29 cellular contexts compared by ENCODE assay signal in the genomic region with DNA sequence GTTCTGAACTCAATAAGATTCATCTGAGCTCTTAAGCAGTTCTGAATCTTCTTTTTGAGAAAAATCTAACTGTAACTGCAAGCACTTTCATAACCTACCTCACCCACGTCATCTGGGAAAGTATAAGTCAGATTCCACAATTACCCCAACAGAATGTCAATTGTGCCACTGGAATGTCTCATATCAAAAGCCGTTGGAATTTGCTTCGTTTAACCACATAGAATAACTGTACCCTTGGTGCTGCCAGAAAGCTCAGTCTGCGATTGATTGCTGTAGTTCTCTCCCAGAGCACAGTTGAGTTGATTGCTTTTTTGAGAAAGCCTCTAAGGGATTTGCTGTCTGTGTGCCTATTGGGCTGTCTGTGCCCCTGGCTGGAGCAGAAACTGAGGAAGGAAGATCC.
DNase-seq lines count a peak whose midpoint lies in the region; TF ChIP-seq lines count a peak whose summit lies in the region.
"Had no signal": no experiment of that assay in that cellular context is flagged by ENCODE, and none has a peak within 500 bp of the region (broad histone marks: within the 10 kb centered on the region; RNA-seq: fewer than 3 reads in every experiment).

No MANE protein-coding gene starts in this region.

- no peak for TF ChIP-seq CTCF in fibroblast of pulmonary artery (IDR thresholded peaks at IDR 0.05; ENCODE audit: low read length, missing control alignments)
- TF ChIP-seq CTCF in WERI-Rb-1 (IDR thresholded peaks at IDR 0.05; ENCODE audit: low read depth, low read length) = no peak

- no peaks in the 10 kb centered on the region for H3K36me3 ChIP-seq in WERI-Rb-1
- H3K36me3 ChIP-seq: gastroesophageal sphincter, SJCRH30 had no signal

- DNase-seq in HS-5 (ENCODE audit: low read depth) = peak; percentile 10
- DNase-seq in SW480 (ENCODE audit: low spot score) = peak; percentile 52
- peak; percentile 3 for DNase-seq in fibroblast of pulmonary artery (ENCODE audit: low read depth)
- peak; percentile 55 for DNase-seq in stromal cell of bone marrow (ENCODE audit: low read depth)
- no peak for DNase-seq in WERI-Rb-1
- no peak for DNase-seq in activated CD4-positive, alpha-beta T cell treated with anti-CD3 and anti-CD28 coated beads for 1 hour
- DNase-seq in SKM-1 (lab: John Stamatoyannopoulos, UW; ENCODE audit: unreplicated experiment) = no peak
- DNase-seq in GDM1 (lab: John Stamatoyannopoulos, UW) = no peak
- DNase-seq: activated B cell treated with CpG ODN at 0.5 μM for 24 hours; activated CD8-positive, alpha-beta memory T cell treated with anti-CD3 and anti-CD28 coated beads, Interleukin-2, amount 10 ng/mL, durations not matched to agents 7 days and 5 days; activated gamma-delta T cell treated with Interleukin-2 at 50 U/mL for 16 hours; activated naive CD8-positive, alpha-beta T cell treated with anti-CD3 and anti-CD28 coated beads, Interleukin-2, amount 10 ng/mL, durations not matched to agents 7 days and 5 days; activated T-cell treated with anti-CD3 and anti-CD28 coated beads, Interleukin-2, amount 50 U/mL, for 4 hours; body of pancreas; Calu3; DND-41; GOT3; kidney glomerular epithelial cell; MV-4-11; natural killer cell; NCI-H146; NCI-H2107; SJCRH30; stimulated activated naive CD8-positive, alpha-beta T cell treated with anti-CD3 and anti-CD28 coated beads, Interleukin-15, Interleukin-2, amounts not matched to agents 100 U/mL and 50 U/mL, for 24 hours; T-helper 1 cell; testis had no signal

- H3K4me3 ChIP-seq in fibroblast of pulmonary artery (replicated peaks; ENCODE audit: low read depth, low read length) (no peak overlapping the region), WERI-Rb-1 (ENCODE audit: low read depth, low read length) (no peak overlapping the region)
- H3K4me3 ChIP-seq: body of pancreas, gastroesophageal sphincter, hepatocyte, SJCRH30, skin epidermis, testis had no signal

- no peaks in the 10 kb centered on the region for H3K27me3 ChIP-seq in WERI-Rb-1 (ENCODE audit: insufficient read depth, low read depth, severe bottlenecking)
- H3K27me3 ChIP-seq: body of pancreas, gastroesophageal sphincter, hepatocyte, testis had no signal

- H3K27ac ChIP-seq in WERI-Rb-1 = no peak overlapping the region
- H3K27ac ChIP-seq: body of pancreas, gastroesophageal sphincter, hepatocyte, SJCRH30, skin epidermis, testis had no signal

- H3K9me3 ChIP-seq in WERI-Rb-1 (ENCODE audit: severe bottlenecking) = no peaks in the 10 kb centered on the region
- H3K9me3 ChIP-seq: body of pancreas, SJCRH30, testis had no signal

Comparison
In these comparisons a context has a peak if more than half of its experiments do, and no peak if none do; other contexts are left out.
1. DNase-seq: peak in HS-5 (single experiment), SW480 (single experiment), fibroblast of pulmonary artery (single experiment) and stromal cell of bone marrow (single experiment); none in WERI-Rb-1 (single experiment), activated CD4-positive, alpha-beta T cell treated with anti-CD3 and anti-CD28 coated beads for 1 hour (single experiment), SKM-1 (single experiment) and GDM1 (single experiment).